32 cellular contexts compared by ENCODE assay signal in genomic region chr2:150137338-150137737, GRCh38.
"Had no signal": no experiment of that assay in that cellular context is flagged by ENCODE, and none has a peak within 500 bp of the region (broad histone marks: within the 10 kb centered on the region; RNA-seq: fewer than 3 reads in every experiment).

No MANE protein-coding gene starts in this region.

- H3K27ac ChIP-seq: body of pancreas, neutrophil, ovary, right lobe of liver, thoracic aorta, upper lobe of left lung, vagina, VCaP had no signal

- H3K36me3 ChIP-seq: esophagus squamous epithelium, neutrophil, ovary, right lobe of liver, thoracic aorta, upper lobe of left lung, vagina had no signal

- H3K4me1 Mint-ChIP-seq: naive B cell; nephron progenitor cell; stimulated activated effector memory CD8-positive, alpha-beta T cell treated with anti-CD3 and anti-CD28 coated beads, Interleukin-12 subunit alpha, Interleukin-12 subunit beta, amount 100 ng/mL, for 72 hours had no signal

- H3K27me3 ChIP-seq: body of pancreas, esophagus squamous epithelium, neutrophil, ovary, right lobe of liver, upper lobe of left lung, vagina had no signal

- FAIRE-seq: endothelial cell of umbilical vein, frontal cortex, islet of Langerhans, TTC549 had no signal

- H3K9me3 ChIP-seq: body of pancreas, esophagus squamous epithelium, neutrophil, ovary, right lobe of liver, thoracic aorta, upper lobe of left lung, vagina had no signal

- H3K4me1 ChIP-seq: upper lobe of left lung had no signal

- H3K36me3 Mint-ChIP-seq: naive B cell; stimulated activated effector memory CD8-positive, alpha-beta T cell treated with anti-CD3 and anti-CD28 coated beads, Interleukin-12 subunit alpha, Interleukin-12 subunit beta, amount 100 ng/mL, for 72 hours had no signal

- ATAC-seq: activated naive CD4-positive, alpha-beta T cell treated with anti-CD3 and anti-CD28 coated beads, Interleukin-2, amount 50 U/mL, for 72 hours; activated T-cell treated with anti-CD3 and anti-CD28 coated beads, Interleukin-2, amount 50 U/mL, for 72 hours; body of pancreas; left cardiac atrium; left ventricle myocardium superior; right lobe of liver; stimulated activated effector memory CD8-positive, alpha-beta T cell treated with anti-CD3 and anti-CD28 coated beads, Interleukin-12 subunit alpha, Interleukin-12 subunit beta, amount 100 ng/mL, for 72 hours had no signal

- H3K4me3 Mint-ChIP-seq: activated T-cell treated with anti-CD3 and anti-CD28 coated beads, Interleukin-2, amount 50 U/mL, for 72 hours; naive B cell; nephron progenitor cell; stimulated activated effector memory CD8-positive, alpha-beta T cell treated with anti-CD3 and anti-CD28 coated beads, Interleukin-12 subunit alpha, Interleukin-12 subunit beta, amount 100 ng/mL, for 72 hours; stimulated activated naive CD8-positive, alpha-beta T cell treated with anti-CD3 and anti-CD28 coated beads, Interleukin-15, Interleukin-2, amounts not matched to agents 100 ng/mL and 50 ng/mL, for 24 hours; T-helper 1 cell treated with Interleukin-12 subunit alpha and Interleukin-12 subunit beta and Interleukin-4 antibody, amounts not matched to agents 30 μg/mL and 1 μg/mL, for 36 hours had no signal

- H3K27me3 Mint-ChIP-seq: naive B cell; stimulated activated naive CD8-positive, alpha-beta T cell treated with anti-CD3 and anti-CD28 coated beads, Interleukin-15, Interleukin-2, amounts not matched to agents 100 ng/mL and 50 ng/mL, for 24 hours had no signal

- DNase-seq: activated CD4-positive, alpha-beta T cell treated with anti-CD3 and anti-CD28 coated beads for 4 hours; activated CD4-positive, alpha-beta T cell treated with anti-CD3 and anti-CD28 coated beads, Interleukin-2, amount 50 U/mL, for 4 hours; activated naive CD4-positive, alpha-beta T cell; activated T-cell treated with anti-CD3 and anti-CD28 coated beads for 4 hours; activated T-cell treated with anti-CD3 and anti-CD28 coated beads, Interleukin-2, amount 50 U/mL, for 72 hours; aorta; body of pancreas; cortex of kidney; esophagus squamous epithelium; left cardiac atrium; left ventricle myocardium superior; naive B cell; nephron progenitor cell; ovary; right lobe of liver; stimulated activated CD4-positive, alpha-beta T cell treated with anti-CD3 and anti-CD28 coated beads, Interleukin-4, amount 100 ng/mL, for 24 hours; T-helper 9 cell; upper lobe of left lung had no signal

- H3K27ac Mint-ChIP-seq: activated naive CD4-positive, alpha-beta T cell treated with anti-CD3 and anti-CD28 coated beads, Interleukin-2, amount 50 U/mL, for 72 hours; activated T-cell treated with anti-CD3 and anti-CD28 coated beads, Interleukin-2, amount 50 U/mL, for 72 hours; naive B cell; nephron progenitor cell; progenitor cell of endocrine pancreas; stimulated activated effector memory CD8-positive, alpha-beta T cell treated with anti-CD3 and anti-CD28 coated beads, Interleukin-12 subunit alpha, Interleukin-12 subunit beta, amount 100 ng/mL, for 72 hours; stimulated activated naive CD8-positive, alpha-beta T cell treated with anti-CD3 and anti-CD28 coated beads, Interleukin-15, Interleukin-2, amounts not matched to agents 100 ng/mL and 50 ng/mL, for 24 hours; T-helper 1 cell treated with Interleukin-12 subunit alpha and Interleukin-12 subunit beta and Interleukin-4 antibody, amounts not matched to agents 30 μg/mL and 1 μg/mL, for 36 hours had no signal

- H3K9me3 Mint-ChIP-seq: nephron progenitor cell; stimulated activated naive CD8-positive, alpha-beta T cell treated with anti-CD3 and anti-CD28 coated beads, Interleukin-15, Interleukin-2, amounts not matched to agents 100 ng/mL and 50 ng/mL, for 24 hours had no signal

- H3K4me3 ChIP-seq: body of pancreas, esophagus squamous epithelium, ovary, right lobe of liver, skin epidermis, thoracic aorta, upper lobe of left lung, vagina had no signal
